In genomic region chr19:51570962-51571575, GRCh38 we compare ENCODE assay signal across 1 cellular context.
TF ChIP-seq lines count a peak whose summit lies in the region.

ZNF175 (plus strand) TSS chr19:51571283; CDS start chr19:51573330, 2,047 bp downstream.

TF ChIP-seq in HCT116, 20 proteins besides CTCF, POLR2A, EP300 and RAD21 (continued from another document):
- TF ChIP-seq, protein P1, sequence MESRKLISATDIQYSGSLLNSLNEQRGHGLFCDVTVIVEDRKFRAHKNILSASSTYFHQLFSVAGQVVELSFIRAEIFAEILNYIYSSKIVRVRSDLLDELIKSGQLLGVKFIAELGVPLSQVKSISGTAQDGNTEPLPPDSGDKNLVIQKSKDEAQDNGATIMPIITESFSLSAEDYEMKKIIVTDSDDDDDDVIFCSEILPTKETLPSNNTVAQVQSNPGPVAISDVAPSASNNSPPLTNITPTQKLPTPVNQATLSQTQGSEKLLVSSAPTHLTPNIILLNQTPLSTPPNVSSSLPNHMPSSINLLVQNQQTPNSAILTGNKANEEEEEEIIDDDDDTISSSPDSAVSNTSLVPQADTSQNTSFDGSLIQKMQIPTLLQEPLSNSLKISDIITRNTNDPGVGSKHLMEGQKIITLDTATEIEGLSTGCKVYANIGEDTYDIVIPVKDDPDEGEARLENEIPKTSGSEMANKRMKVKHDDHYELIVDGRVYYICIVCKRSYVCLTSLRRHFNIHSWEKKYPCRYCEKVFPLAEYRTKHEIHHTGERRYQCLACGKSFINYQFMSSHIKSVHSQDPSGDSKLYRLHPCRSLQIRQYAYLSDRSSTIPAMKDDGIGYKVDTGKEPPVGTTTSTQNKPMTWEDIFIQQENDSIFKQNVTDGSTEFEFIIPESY (IDR thresholded peaks at IDR 0.05; ENCODE audit: extremely low read depth, insufficient replicate concordance, low read length) = no peak
